In genomic region chr15:95760508-95760907, GRCh38 we compare ENCODE assay signal across 12 cellular contexts.
DNase-seq lines count a peak whose midpoint lies in the region; ATAC-seq, FAIRE-seq and TF ChIP-seq lines count a peak whose summit lies in the region.
"Had no signal": no experiment of that assay in that cellular context is flagged by ENCODE, and none has a peak within 500 bp of the region (broad histone marks: within the 10 kb centered on the region; RNA-seq: fewer than 3 reads in every experiment).

No MANE protein-coding gene starts in this region.

- DNase-seq in Daoy (ENCODE audit: low read depth) (peak; percentile 6), HuH-7.5 (ENCODE audit: low spot score) (peak; percentile 23), cardiac fibroblast (ENCODE audit: low read depth in 2 of 2) (peak; percentile 15 to 17), HepG2 (ENCODE audit: low spot score) (peak; percentile 30), NCI-H1930 (lab: John Stamatoyannopoulos, UW) (no peak), NCI-H1436 (lab: John Stamatoyannopoulos, UW) (no peak), upper lobe of left lung (no peak)
- DNase-seq: activated CD8-positive, alpha-beta T cell treated with anti-CD3 and anti-CD28 coated beads for 36 hours; DMS 273 treated with DMSO at 0.1 percent for 48 hours; NCI-H2171 had no signal

- no peaks in the 10 kb centered on the region for H3K79me2 ChIP-seq in HepG2 (ENCODE audit: insufficient read depth, low read length)

- no peak for FAIRE-seq in HepG2 (lab: Jason Lieb, UNC)

- peak; percentile 94 for ATAC-seq in HepG2
- ATAC-seq in GM21576 (IDR thresholded peaks at IDR 0.05; ENCODE audit: unreplicated experiment): no peak
- ATAC-seq in upper lobe of left lung (ENCODE audit: low FRiP score in 2 of 2): no peak
- ATAC-seq: activated CD8-positive, alpha-beta T cell treated with anti-CD3 and anti-CD28 coated beads for 36 hours; stimulated activated effector memory CD8-positive, alpha-beta T cell treated with anti-CD3 and anti-CD28 coated beads, Interleukin-12 subunit alpha, Interleukin-12 subunit beta, amount 100 ng/mL, for 72 hours had no signal

- in situ Hi-C loops in HepG2 (cut with HindIII; ENCODE audit: extremely low pct_ligation_motif_present, low pct_unique_long_range_greater_than_20kb): loop anchor here (25.0 kb wide), 1 partner anchor 577 kb away; the partner anchor contains the start of gene NR2F2

- no peak overlapping the region for H3K9ac ChIP-seq in HepG2 (ENCODE audit: insufficient read depth, low read depth, low read length)

- no peaks in the 10 kb centered on the region for H3K27me3 ChIP-seq in HepG2 (ENCODE audit: control insufficient read depth in 1 of 2, insufficient read depth in 2 of 2, low read length in 2 of 2)
- H3K27me3 ChIP-seq in upper lobe of left lung: no peaks in the 10 kb centered on the region

- H3K4me2 ChIP-seq in HepG2 (ENCODE audit: low read depth, low read length): no peak overlapping the region

- CTCF ChIA-PET in HepG2 (lab: Yijun Ruan, JAX; ENCODE audit: low intra/inter-chr PET ratio, low total read pairs): no interaction called here

- TF ChIP-seq EP300 in HepG2 (IDR thresholded peaks at IDR 0.05; ENCODE audit: low read depth in 2 of 2, low read length in 2 of 2) (peak in 1 of 2 experiments; percentile 23; a peak in 1 of 4 replicates), HepG2 (CRISPR knock-in tag; IDR thresholded peaks at IDR 0.05; ENCODE audit: borderline replicate concordance) (no peak), upper lobe of left lung (IDR thresholded peaks at IDR 0.05) (no peak)

- TF ChIP-seq POLR2A in HepG2 (IDR thresholded peaks at IDR 0.05; ENCODE audit: insufficient read depth in 1 of 2, low read depth in 2 of 2, low read length in 2 of 2) (no peak), upper lobe of left lung (IDR thresholded peaks at IDR 0.05) (no peak)

- H2AFZ ChIP-seq in HepG2 (ENCODE audit: low read length): no peak overlapping the region

- H3K4me3 ChIP-seq in cardiac fibroblast (replicated peaks in 1 of 2; ENCODE audit: low read depth in 2 of 2, low read length in 2 of 2) (no peak overlapping the region), HepG2 (replicated peaks in 1 of 3; ENCODE audit: insufficient read depth in 1 of 3, low read depth in 2 of 3, low read length in 3 of 3) (no peak overlapping the region), upper lobe of left lung (no peak overlapping the region)

- intact Hi-C loops in HepG2 (cut with micrococcal nuclease; ENCODE audit: unreplicated experiment): loop anchor here (5.0 to 10.0 kb wide), 3 partner anchors 572 to 1474 kb away; partner anchors contain the start of gene NR2F2

- H4K20me1 ChIP-seq in HepG2 (ENCODE audit: insufficient read depth, low read length): no peaks in the 10 kb centered on the region

- no peaks in the 10 kb centered on the region for H3K9me3 ChIP-seq in HepG2 (ENCODE audit: low read length)
- H3K9me3 ChIP-seq in upper lobe of left lung: no peaks in the 10 kb centered on the region

- POLR2A ChIA-PET in HepG2 (lab: Yijun Ruan, JAX): no interaction called here

- no TSS peak for BruUV-seq in HepG2 (replicated peaks; lab: Mats Ljungman, UMichigan)

- TF ChIP-seq RAD21 in HepG2 (CRISPR knock-in tag; IDR thresholded peaks at IDR 0.05): peak; percentile 35; the same call in 1 of the 2 replicates

- 0% methylated on average over 5 of the region's 5 CpGs for WGBS in HepG2 (ENCODE audit: low lambda C conversion rate)
- 49 to 61% methylated on average over 5 of the region's 5 CpGs for WGBS in upper lobe of left lung, 2 donors

- TF ChIP-seq CTCF in cardiac fibroblast (IDR thresholded peaks at IDR 0.05; ENCODE audit: low read depth, low read length): no peak
- peak; percentile 76 for TF ChIP-seq CTCF in HepG2 (CRISPR knock-in tag; IDR thresholded peaks at IDR 0.05)
- no peak for TF ChIP-seq CTCF in upper lobe of left lung (IDR thresholded peaks at IDR 0.05)

- H3K4me1 ChIP-seq in HepG2 (ENCODE audit: insufficient read depth, low read length) (no peaks in the 10 kb centered on the region), upper lobe of left lung (no peaks in the 10 kb centered on the region)

- no peak overlapping the region for H3K27ac ChIP-seq in HepG2 (ENCODE audit: extremely low read length, insufficient read depth, low read length)
- H3K27ac ChIP-seq in upper lobe of left lung: no peak overlapping the region

- no peaks in the 10 kb centered on the region for H3K36me3 ChIP-seq in HepG2 (replicated peaks in 1 of 2; ENCODE audit: control insufficient read depth in 1 of 2, insufficient read depth in 2 of 2, low read length in 2 of 2)
- H3K36me3 ChIP-seq in upper lobe of left lung: no peaks in the 10 kb centered on the region

TF ChIP-seq in HepG2, 621 proteins besides CTCF, POLR2A, EP300 and RAD21 (continues in another document):
- TF ChIP-seq BCL6 (CRISPR knock-in tag; IDR thresholded peaks at IDR 0.05): no peak
- TF ChIP-seq FOXA1 (IDR thresholded peaks at IDR 0.05): no peak
- TF ChIP-seq FOXA1 (CRISPR knock-in tag; IDR thresholded peaks at IDR 0.05): 0 out of 2 replicates have a peak, but pooled peaks have one; percentile 25
- TF ChIP-seq ZNF354B (CRISPR knock-in tag; IDR thresholded peaks at IDR 0.05): no peak
- TF ChIP-seq CREB1 (IDR thresholded peaks at IDR 0.05): no peak
- no peak for TF ChIP-seq CREB1 (CRISPR knock-in tag; IDR thresholded peaks at IDR 0.05)
- TF ChIP-seq SOX5 (CRISPR knock-in tag; IDR thresholded peaks at IDR 0.05; ENCODE audit: borderline replicate concordance): 0 out of 2 replicates have a peak, but pooled peaks have one; percentile 14
- 0 out of 2 replicates have a peak, but pooled peaks have one; percentile 13 for TF ChIP-seq NCOA2 (CRISPR knock-in tag; IDR thresholded peaks at IDR 0.05)
- no peak for TF ChIP-seq ZNF407 (CRISPR knock-in tag; IDR thresholded peaks at IDR 0.05; ENCODE audit: not compliant biosample characterization)
- TF ChIP-seq ZNF652 (CRISPR knock-in tag; IDR thresholded peaks at IDR 0.05; ENCODE audit: borderline replicate concordance, low read depth): peak; percentile 75
- no peak for TF ChIP-seq ZFP36L1 (CRISPR knock-in tag; IDR thresholded peaks at IDR 0.05)
- TF ChIP-seq FOXP1 (IDR thresholded peaks at IDR 0.05): no peak
- peak; percentile 80 for TF ChIP-seq FOXP1 (CRISPR knock-in tag; IDR thresholded peaks at IDR 0.05)
- TF ChIP-seq PHF8 (CRISPR knock-in tag; IDR thresholded peaks at IDR 0.05): no peak
- TF ChIP-seq FOXK1 (CRISPR knock-in tag; IDR thresholded peaks at IDR 0.05; ENCODE audit: borderline replicate concordance, low read depth): peak; percentile 28; the same call in 1 of the 2 replicates
- TF ChIP-seq SOX6 (IDR thresholded peaks at IDR 0.05): no peak
- peak; percentile 48; the same call in 1 of the 2 replicates for TF ChIP-seq SOX6 (CRISPR knock-in tag; IDR thresholded peaks at IDR 0.05)
- TF ChIP-seq BRCA1 (CRISPR knock-in tag; IDR thresholded peaks at IDR 0.05): no peak
- no peak for TF ChIP-seq GATAD1 (CRISPR knock-in tag; IDR thresholded peaks at IDR 0.05)
- TF ChIP-seq KAT2B (IDR thresholded peaks at IDR 0.05; ENCODE audit: borderline replicate concordance, low read depth, low read length): no peak

Comparison
In these comparisons a context has a peak if more than half of its experiments do, and no peak if none do; other contexts are left out.
1. DNase-seq: peak in Daoy (single experiment), HuH-7.5 (single experiment), cardiac fibroblast (2 of 2) and HepG2 (single experiment); none in NCI-H1930 (0 of 2), NCI-H1436 (single experiment) and upper lobe of left lung (0 of 2).